16 cellular contexts compared by ENCODE assay signal in genomic region chr19:8458380-8458779, GRCh38. TPM values are rescaled to one million over a fixed set of nuclear protein-coding genes. Genes with fewer than 3 reads are reported as not detected.
DNase-seq lines count a peak whose midpoint lies in the region; ATAC-seq and TF ChIP-seq lines count a peak whose summit lies in the region.
"Had no signal": no experiment of that assay in that cellular context is flagged by ENCODE, and none has a peak within 500 bp of the region (broad histone marks: within the 10 kb centered on the region; RNA-seq: fewer than 3 reads in every experiment).

No MANE protein-coding gene starts in this region.

- no peak overlapping the region for H3K27ac Mint-ChIP-seq in CD4-positive, CD25-positive, alpha-beta regulatory T cell
- H3K27ac Mint-ChIP-seq in effector memory CD8-positive, alpha-beta T cell: peak overlapping the region; percentile 12 to 13

- H3K9me3 Mint-ChIP-seq in CD4-positive, CD25-positive, alpha-beta regulatory T cell: no peaks in the 10 kb centered on the region
- no peaks in the 10 kb centered on the region for H3K9me3 Mint-ChIP-seq in effector memory CD8-positive, alpha-beta T cell

- no peaks in the 10 kb centered on the region for H3K27me3 Mint-ChIP-seq in CD4-positive, CD25-positive, alpha-beta regulatory T cell
- no peaks in the 10 kb centered on the region for H3K27me3 Mint-ChIP-seq in effector memory CD8-positive, alpha-beta T cell

- H3K36me3 Mint-ChIP-seq in CD4-positive, CD25-positive, alpha-beta regulatory T cell: peaks cover 35% of the 10 kb centered on the region
- peaks cover 62% of the 10 kb centered on the region for H3K36me3 Mint-ChIP-seq in effector memory CD8-positive, alpha-beta T cell (ENCODE audit: insufficient read depth)

- H3K4me3 Mint-ChIP-seq in CD4-positive, CD25-positive, alpha-beta regulatory T cell: peak overlapping the region in 2 of 4 donors; percentile 38 to 73
- peak overlapping the region in 1 of 2 donors; percentile 41 for H3K4me3 Mint-ChIP-seq in effector memory CD8-positive, alpha-beta T cell

- no peaks in the 10 kb centered on the region for H3K9me3 ChIP-seq in CD4-positive, CD25-positive, alpha-beta regulatory T cell (ENCODE audit: control insufficient read depth in 2 of 2, low read length in 2 of 2)
- no peaks in the 10 kb centered on the region for H3K9me3 ChIP-seq in neutrophil
- no peaks in the 10 kb centered on the region for H3K9me3 ChIP-seq in WERI-Rb-1 (ENCODE audit: severe bottlenecking)
- H3K9me3 ChIP-seq: vagina had no signal

- peaks cover 53 to 96% (median 72%) of the 10 kb centered on the region in 4 donors for H3K4me1 Mint-ChIP-seq in CD4-positive, CD25-positive, alpha-beta regulatory T cell
- H3K4me1 Mint-ChIP-seq in effector memory CD8-positive, alpha-beta T cell (ENCODE audit: low read depth in 2 of 2): peaks cover 54 to 93% of the 10 kb centered on the region in 2 donors

- no peak for ATAC-seq in CD4-positive, CD25-positive, alpha-beta regulatory T cell (ENCODE audit: low read depth in 2 of 2)
- ATAC-seq in effector memory CD8-positive, alpha-beta T cell (replicated peaks): no peak
- ATAC-seq in GM18909 (IDR thresholded peaks at IDR 0.05; ENCODE audit: poor library complexity, unreplicated experiment): no peak
- ATAC-seq: Right ventricle myocardium inferior had no signal

- H3K27me3 ChIP-seq in CD4-positive, CD25-positive, alpha-beta regulatory T cell (ENCODE audit: control insufficient read depth, insufficient read depth, low read length): no peaks in the 10 kb centered on the region
- H3K27me3 ChIP-seq in neutrophil (no peaks in the 10 kb centered on the region), WERI-Rb-1 (ENCODE audit: insufficient read depth, low read depth, severe bottlenecking) (no peaks in the 10 kb centered on the region)
- H3K27me3 ChIP-seq: vagina had no signal

- H3K36me3 ChIP-seq in CD4-positive, CD25-positive, alpha-beta regulatory T cell (ENCODE audit: control insufficient read depth, insufficient read depth, low read length): peaks cover 60% of the 10 kb centered on the region
- H3K36me3 ChIP-seq in neutrophil (peaks cover 24% of the 10 kb centered on the region), WERI-Rb-1 (peaks cover 95% of the 10 kb centered on the region)

- in situ Hi-C loops in ACHN (cut with HindIII; ENCODE audit: low pct_ligation_motif_present, low pct_unique_long_range_greater_than_20kb, low sequenced_read_pairs): no loop called here

- H3K4me1 ChIP-seq in CD4-positive, CD25-positive, alpha-beta regulatory T cell (ENCODE audit: control insufficient read depth, insufficient read depth, low read length, poor library complexity, severe bottlenecking): peaks cover 48% of the 10 kb centered on the region
- peaks cover 4 to 10% of the 10 kb centered on the region in 2 experiments for H3K4me1 ChIP-seq in neutrophil (ENCODE audit: control insufficient read depth in 1 of 2, insufficient read depth in 1 of 2, low read depth in 1 of 2, low read length in 1 of 2)

- DNase-seq in CD4-positive, CD25-positive, alpha-beta regulatory T cell: no peak
- DNase-seq in HT-29 (ENCODE audit: low spot score): peak; percentile 32
- DNase-seq in effector memory CD8-positive, alpha-beta T cell: no peak
- DNase-seq in WERI-Rb-1: no peak
- no peak for DNase-seq in NCI-H345 (lab: John Stamatoyannopoulos, UW)
- DNase-seq in ACHN: no peak
- DNase-seq: activated naive CD4-positive, alpha-beta T cell treated with Interleukin-2 at 50 U/mL for 16 hours; dermis blood vessel endothelial cell; NCI-H226 had no signal

- TF ChIP-seq CTCF in neutrophil (IDR thresholded peaks at IDR 0.05) (no peak), WERI-Rb-1 (IDR thresholded peaks at IDR 0.05; ENCODE audit: low read depth, low read length) (no peak)

- H3K27ac ChIP-seq in CD4-positive, CD25-positive, alpha-beta regulatory T cell (ENCODE audit: insufficient read depth, low read length, poor library complexity, severe bottlenecking): no peak overlapping the region
- peak overlapping the region; percentile 14 for H3K27ac ChIP-seq in neutrophil
- H3K27ac ChIP-seq in WERI-Rb-1: no peak overlapping the region

- H3K4me3 ChIP-seq in CD4-positive, CD25-positive, alpha-beta regulatory T cell (ENCODE audit: low read depth, low read length): peak overlapping the region; percentile 14
- H3K4me3 ChIP-seq in neutrophil (ENCODE audit: low read depth in 1 of 2, low read length in 1 of 2) (no peak overlapping the region), WERI-Rb-1 (ENCODE audit: low read depth, low read length) (no peak overlapping the region)
- H3K4me3 ChIP-seq: vagina had no signal

RNA-seq across cellular contexts. Expression of gene HNRNPM, which starts 13.6 kb away (rescaled TPM):
- total RNA-seq in CD4-positive, CD25-positive, alpha-beta regulatory T cell: 263 TPM
- 100 to 1,000 TPM; 161 to 221 (median 184) TPM for polyA plus RNA-seq in CD4-positive, CD25-positive, alpha-beta regulatory T cell
- total RNA-seq in HT-29 (2014; rRNA removed; shearing (Covaris generic)): 162 and 178 TPM in 2 replicates

RNA-seq across cellular contexts. Expression of gene PRAM1, which starts 44.1 kb away (rescaled TPM):
- 3.7 TPM for total RNA-seq in CD4-positive, CD25-positive, alpha-beta regulatory T cell
- polyA plus RNA-seq in CD4-positive, CD25-positive, alpha-beta regulatory T cell: under 1 TPM in 2 of 4 donors, not detected in 2; 0.06 to 0.21 TPM
- total RNA-seq in HT-29 (2014; rRNA removed; shearing (Covaris generic)): not detected in 2 replicates
- total RNA-seq: dermis blood vessel endothelial cell, glomerular endothelial cell, H4, LHCN-M2 had no signal

RNA-seq across cellular contexts. Expression of gene MARCHF2, which starts 45.3 kb away (rescaled TPM):
- 42.2 TPM for total RNA-seq in CD4-positive, CD25-positive, alpha-beta regulatory T cell
- polyA plus RNA-seq in CD4-positive, CD25-positive, alpha-beta regulatory T cell: 10 to 100 TPM; 34.3 to 58.4 (median 52.9) TPM
- 20.0 and 25.2 TPM in 2 replicates for total RNA-seq in HT-29 (2014; rRNA removed; shearing (Covaris generic))

RNA-seq across cellular contexts. Expression of gene ZNF414, which starts 55.6 kb away (rescaled TPM):
- 35.1 TPM for total RNA-seq in CD4-positive, CD25-positive, alpha-beta regulatory T cell
- polyA plus RNA-seq in CD4-positive, CD25-positive, alpha-beta regulatory T cell: 10 to 100 TPM in 3 of 4 donors, 1 to 10 TPM in 1; 9.7 to 15.0 (median 12.6) TPM
- total RNA-seq in HT-29 (2014; rRNA removed; shearing (Covaris generic)): 9.8 and 15.7 TPM in 2 replicates

Comparison
In these comparisons a context has a peak if more than half of its experiments do, and no peak if none do; other contexts are left out.
1. H3K27ac Mint-ChIP-seq: peak in effector memory CD8-positive, alpha-beta T cell (2 of 2); none in CD4-positive, CD25-positive, alpha-beta regulatory T cell (0 of 3).